ENCODE assay signal across 17 cellular contexts in the genomic region with DNA sequence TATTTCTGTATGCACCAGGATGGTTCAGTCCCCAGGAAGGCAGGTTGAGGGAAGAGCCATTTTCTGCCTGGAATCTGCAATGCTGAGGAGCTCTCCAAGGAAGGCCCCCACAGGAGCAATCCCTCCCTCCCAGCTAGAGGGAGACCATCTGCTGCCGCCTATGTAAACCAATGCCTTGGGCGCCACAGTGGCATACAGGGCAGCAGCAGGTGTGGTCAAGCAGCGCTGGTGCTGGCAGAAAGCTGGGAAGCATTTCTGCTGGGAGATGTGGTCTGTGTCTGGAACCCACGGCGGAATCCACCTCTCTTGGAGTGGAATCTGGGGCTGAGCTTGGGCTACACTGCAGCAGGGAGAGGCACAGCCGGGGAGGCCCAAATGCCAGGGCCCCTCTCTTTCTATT.
"Had no signal": no experiment of that assay in that cellular context is flagged by ENCODE, and none has a peak within 500 bp of the region (broad histone marks: within the 10 kb centered on the region; RNA-seq: fewer than 3 reads in every experiment).

No MANE protein-coding gene starts in this region.

- H3K4me3 Mint-ChIP-seq: activated CD4-positive, alpha-beta memory T cell treated with anti-CD3 and anti-CD28 coated beads, Interleukin-2, amount 10 ng/mL, durations not matched to agents 7 days and 5 days; activated CD4-positive, alpha-beta T cell treated with anti-CD3 and anti-CD28 coated beads for 36 hours; activated naive CD8-positive, alpha-beta T cell treated with anti-CD3 and anti-CD28 coated beads for 36 hours; activated T-helper 1 cell treated with anti-CD3 and anti-CD28 coated beads, Interleukin-12 subunit alpha, Interleukin-12 subunit beta, Interleukin-2, Interleukin-4 antibody, amounts not matched to agents 30 ng/mL and 10 ng/mL and 1 ng/mL, durations not matched to agents 14 hours and 24 hours and 36 hours; immature natural killer cell; mesothelial cell of epicardium; stimulated activated memory B cell treated with anti-CD40 and anti-IgM and Interleukin-4, amounts not matched to agents 10 μg/mL and 1 μg/mL and 100 μg/mL, for 72 hours had no signal

- ATAC-seq: activated CD4-positive, alpha-beta T cell treated with anti-CD3 and anti-CD28 coated beads for 36 hours; body of pancreas; left cardiac atrium; lower lobe of right lung; stimulated activated memory B cell treated with anti-CD40 and anti-IgM and Interleukin-4, amounts not matched to agents 10 μg/mL and 1 μg/mL and 100 μg/mL, for 72 hours had no signal

- H3K9me3 ChIP-seq: body of pancreas, colonic mucosa, esophagus squamous epithelium, lower lobe of right lung had no signal

- H3K4me3 ChIP-seq: body of pancreas, colonic mucosa, esophagus squamous epithelium, lower lobe of right lung had no signal

- DNase-seq: activated CD4-positive, alpha-beta memory T cell treated with anti-CD3 and anti-CD28 coated beads, Interleukin-2, amount 10 ng/mL, durations not matched to agents 7 days and 5 days; activated CD4-positive, alpha-beta T cell treated with anti-CD3 and anti-CD28 coated beads for 36 hours; activated naive CD8-positive, alpha-beta T cell treated with anti-CD3 and anti-CD28 coated beads for 36 hours; amygdala; body of pancreas; central memory CD4-positive, alpha-beta T cell; colonic mucosa; esophagus squamous epithelium; glutamatergic neuron; immature natural killer cell; left cardiac atrium; lower lobe of right lung had no signal

- H3K27ac ChIP-seq: body of pancreas, colonic mucosa, esophagus squamous epithelium, lower lobe of right lung, VCaP had no signal

- H3K36me3 Mint-ChIP-seq: activated naive CD8-positive, alpha-beta T cell treated with anti-CD3 and anti-CD28 coated beads for 36 hours; immature natural killer cell; mesothelial cell of epicardium; stimulated activated memory B cell treated with anti-CD40 and anti-IgM and Interleukin-4, amounts not matched to agents 10 μg/mL and 1 μg/mL and 100 μg/mL, for 72 hours had no signal

- H3K9me3 Mint-ChIP-seq: activated CD4-positive, alpha-beta memory T cell treated with anti-CD3 and anti-CD28 coated beads, Interleukin-2, amount 10 ng/mL, durations not matched to agents 7 days and 5 days; activated naive CD8-positive, alpha-beta T cell treated with anti-CD3 and anti-CD28 coated beads for 36 hours; activated T-helper 1 cell treated with anti-CD3 and anti-CD28 coated beads, Interleukin-12 subunit alpha, Interleukin-12 subunit beta, Interleukin-2, Interleukin-4 antibody, amounts not matched to agents 30 ng/mL and 10 ng/mL and 1 ng/mL, durations not matched to agents 14 hours and 24 hours and 36 hours; immature natural killer cell; mesothelial cell of epicardium; neural crest cell; stimulated activated memory B cell treated with anti-CD40 and anti-IgM and Interleukin-4, amounts not matched to agents 10 μg/mL and 1 μg/mL and 100 μg/mL, for 72 hours had no signal

- H3K36me3 ChIP-seq: colonic mucosa, esophagus squamous epithelium, lower lobe of right lung had no signal

- H3K27ac Mint-ChIP-seq: activated CD4-positive, alpha-beta memory T cell treated with anti-CD3 and anti-CD28 coated beads, Interleukin-2, amount 10 ng/mL, durations not matched to agents 7 days and 5 days; activated CD4-positive, alpha-beta T cell treated with anti-CD3 and anti-CD28 coated beads for 36 hours; activated naive CD8-positive, alpha-beta T cell treated with anti-CD3 and anti-CD28 coated beads for 36 hours; activated T-helper 1 cell treated with anti-CD3 and anti-CD28 coated beads, Interleukin-12 subunit alpha, Interleukin-12 subunit beta, Interleukin-2, Interleukin-4 antibody, amounts not matched to agents 30 ng/mL and 10 ng/mL and 1 ng/mL, durations not matched to agents 14 hours and 24 hours and 36 hours; immature natural killer cell; mesothelial cell of epicardium; stimulated activated memory B cell treated with anti-CD40 and anti-IgM and Interleukin-4, amounts not matched to agents 10 μg/mL and 1 μg/mL and 100 μg/mL, for 72 hours had no signal
